1 cellular context compared by ENCODE assay signal in genomic region chr5:177354256-177354655, GRCh38.
TF ChIP-seq lines count a peak whose summit lies in the region.

No MANE protein-coding gene starts in this region.

TF ChIP-seq in HEK293, 187 proteins besides CTCF, POLR2A, EP300 and RAD21:
- TF ChIP-seq ZNF707 (tag by site-specific recombination; IDR thresholded peaks at IDR 0.05): no peak
- TF ChIP-seq ZFP3 (tag by site-specific recombination; IDR thresholded peaks at IDR 0.05; ENCODE audit: low read depth): peak; percentile 82
- TF ChIP-seq, protein P1, sequence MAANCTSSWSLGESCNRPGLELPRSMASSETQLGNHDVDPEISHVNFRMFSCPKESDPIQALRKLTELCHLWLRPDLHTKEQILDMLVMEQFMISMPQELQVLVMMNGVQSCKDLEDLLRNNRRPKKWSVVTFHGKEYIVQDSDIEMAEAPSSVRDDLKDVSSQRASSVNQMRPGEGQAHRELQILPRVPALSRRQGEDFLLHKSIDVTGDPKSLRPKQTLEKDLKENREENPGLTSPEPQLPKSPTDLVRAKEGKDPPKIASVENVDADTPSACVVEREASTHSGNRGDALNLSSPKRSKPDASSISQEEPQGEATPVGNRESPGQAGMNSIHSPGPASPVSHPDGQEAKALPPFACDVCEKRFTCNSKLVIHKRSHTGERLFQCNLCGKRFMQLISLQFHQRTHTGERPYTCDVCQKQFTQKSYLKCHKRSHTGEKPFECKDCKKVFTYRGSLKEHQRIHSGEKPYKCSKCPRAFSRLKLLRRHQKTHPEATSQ (tag by site-specific recombination; IDR thresholded peaks at IDR 0.05): no peak
